Comparison of ENCODE assay signal across 8 cellular contexts in the genomic region with DNA sequence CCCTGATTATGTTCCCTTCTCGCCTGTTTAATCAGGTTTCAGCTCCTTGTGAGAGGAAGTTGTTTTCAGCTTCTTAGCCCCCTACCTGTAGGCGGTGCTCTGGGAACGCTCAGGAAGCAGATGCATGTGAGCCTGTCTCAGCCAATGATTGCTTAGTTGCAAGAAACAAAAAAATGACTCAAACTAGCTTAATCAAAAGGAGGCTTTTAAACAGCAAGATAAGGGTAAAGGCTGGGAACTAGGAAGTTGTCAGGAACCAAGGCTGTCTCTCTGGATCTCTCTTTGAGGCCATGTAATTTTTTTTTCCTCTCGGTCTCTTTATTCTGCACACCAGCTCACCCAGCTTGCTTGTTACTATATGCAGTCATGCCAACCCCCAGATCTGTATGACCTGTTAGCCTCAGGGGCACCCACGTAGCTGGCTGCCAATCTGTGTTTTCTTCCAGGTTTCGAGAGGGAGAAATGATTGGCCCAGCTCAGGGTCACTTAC.
DNase-seq lines count a peak whose midpoint lies in the region; FAIRE-seq and TF ChIP-seq lines count a peak whose summit lies in the region.

No MANE protein-coding gene starts in this region.

- DNase-seq in AG09309 (ENCODE audit: low read depth): no peak
- no peak for DNase-seq in HFF-Myc (ENCODE audit: extremely low read depth, low read depth)
- peak; percentile 62 for DNase-seq in activated CD4-positive, alpha-beta T cell treated with anti-CD3 and anti-CD28 coated beads, Interleukin-2, amount 10 ng/mL, durations not matched to agents 7 days and 5 days
- peak in 1 of 2 donors; percentile 39 for DNase-seq in foreskin fibroblast
- peak; percentile 89 for DNase-seq in renal cortical epithelial cell (ENCODE audit: low read depth)
- no peak for DNase-seq in SW480 (ENCODE audit: low spot score)
- DNase-seq in RCC 7860 (ENCODE audit: low spot score): no peak
- no peak for DNase-seq in posterior vena cava (ENCODE audit: low spot score)

- peaks cover 37% of the 10 kb centered on the region for H3K4me1 Mint-ChIP-seq in activated CD4-positive, alpha-beta T cell treated with anti-CD3 and anti-CD28 coated beads, Interleukin-2, amount 10 ng/mL, durations not matched to agents 7 days and 5 days

- H3K27me3 Mint-ChIP-seq in activated CD4-positive, alpha-beta T cell treated with anti-CD3 and anti-CD28 coated beads, Interleukin-2, amount 10 ng/mL, durations not matched to agents 7 days and 5 days: no peaks in the 10 kb centered on the region

- FAIRE-seq in RCC 7860 (lab: Jason Lieb, UNC): no peak

- H3K4me3 ChIP-seq in AG09309 (ENCODE audit: control insufficient read depth, low read depth, low read length): no peak overlapping the region
- no peak overlapping the region for H3K4me3 ChIP-seq in HFF-Myc (replicated peaks; ENCODE audit: low read depth, low read length)
- H3K4me3 ChIP-seq in foreskin fibroblast (ENCODE audit: low read depth in 1 of 2, low read length in 2 of 2): no peak overlapping the region

- POLR2A ChIA-PET in activated CD4-positive, alpha-beta T cell treated with anti-CD3 and anti-CD28 coated beads, Interleukin-2, amount 10 ng/mL, durations not matched to agents 7 days and 5 days (lab: Charles Lee): no interaction called here

- peak; percentile 29 for TF ChIP-seq CTCF in AG09309 (IDR thresholded peaks at IDR 0.05; ENCODE audit: control insufficient read depth, insufficient read depth, low read depth, low read length, missing control alignments)
- TF ChIP-seq CTCF in HFF-Myc (IDR thresholded peaks at IDR 0.05; ENCODE audit: low read depth, low read length, missing control alignments): peak; percentile 10
- TF ChIP-seq CTCF in foreskin fibroblast (IDR thresholded peaks at IDR 0.05; ENCODE audit: low read depth, low read length): peak; percentile 13

- peaks cover 43% of the 10 kb centered on the region for H3K36me3 Mint-ChIP-seq in activated CD4-positive, alpha-beta T cell treated with anti-CD3 and anti-CD28 coated beads, Interleukin-2, amount 10 ng/mL, durations not matched to agents 7 days and 5 days (ENCODE audit: low read depth)

- H3K27ac Mint-ChIP-seq in activated CD4-positive, alpha-beta T cell treated with anti-CD3 and anti-CD28 coated beads, Interleukin-2, amount 10 ng/mL, durations not matched to agents 7 days and 5 days: peak overlapping the region; percentile 33

- CTCF ChIA-PET in activated CD4-positive, alpha-beta T cell treated with anti-CD3 and anti-CD28 coated beads, Interleukin-2, amount 10 ng/mL, durations not matched to agents 7 days and 5 days (lab: Charles Lee): interaction anchor here (0.6 to 1.7 kb wide), 15 partner anchors 9 to 674 kb away, joined by 3 to 9 read pairs (median 3); no protein-coding TSS in a partner anchor

- no peak overlapping the region for H3K4me3 Mint-ChIP-seq in activated CD4-positive, alpha-beta T cell treated with anti-CD3 and anti-CD28 coated beads, Interleukin-2, amount 10 ng/mL, durations not matched to agents 7 days and 5 days

- intact Hi-C loops in posterior vena cava (cut with DNase I): loop anchor here (5.0 to 10.0 kb wide), 4 partner anchors 105 to 663 kb away; no protein-coding TSS in a partner anchor

- H3K9me3 Mint-ChIP-seq in activated CD4-positive, alpha-beta T cell treated with anti-CD3 and anti-CD28 coated beads, Interleukin-2, amount 10 ng/mL, durations not matched to agents 7 days and 5 days: no peaks in the 10 kb centered on the region

Comparison
In these comparisons a context has a peak if more than half of its experiments do, and no peak if none do; other contexts are left out.
1. DNase-seq: peak in activated CD4-positive, alpha-beta T cell treated with anti-CD3 and anti-CD28 coated beads, Interleukin-2, amount 10 ng/mL, durations not matched to agents 7 days and 5 days (single experiment) and renal cortical epithelial cell (single experiment); none in AG09309 (single experiment), HFF-Myc (single experiment), SW480 (single experiment), RCC 7860 (single experiment) and posterior vena cava (single experiment).
2. Peak in every context shown above with its lines, with median percentiles within 50 percentile points of each other: CTCF ChIP-seq.